In the genomic region with DNA sequence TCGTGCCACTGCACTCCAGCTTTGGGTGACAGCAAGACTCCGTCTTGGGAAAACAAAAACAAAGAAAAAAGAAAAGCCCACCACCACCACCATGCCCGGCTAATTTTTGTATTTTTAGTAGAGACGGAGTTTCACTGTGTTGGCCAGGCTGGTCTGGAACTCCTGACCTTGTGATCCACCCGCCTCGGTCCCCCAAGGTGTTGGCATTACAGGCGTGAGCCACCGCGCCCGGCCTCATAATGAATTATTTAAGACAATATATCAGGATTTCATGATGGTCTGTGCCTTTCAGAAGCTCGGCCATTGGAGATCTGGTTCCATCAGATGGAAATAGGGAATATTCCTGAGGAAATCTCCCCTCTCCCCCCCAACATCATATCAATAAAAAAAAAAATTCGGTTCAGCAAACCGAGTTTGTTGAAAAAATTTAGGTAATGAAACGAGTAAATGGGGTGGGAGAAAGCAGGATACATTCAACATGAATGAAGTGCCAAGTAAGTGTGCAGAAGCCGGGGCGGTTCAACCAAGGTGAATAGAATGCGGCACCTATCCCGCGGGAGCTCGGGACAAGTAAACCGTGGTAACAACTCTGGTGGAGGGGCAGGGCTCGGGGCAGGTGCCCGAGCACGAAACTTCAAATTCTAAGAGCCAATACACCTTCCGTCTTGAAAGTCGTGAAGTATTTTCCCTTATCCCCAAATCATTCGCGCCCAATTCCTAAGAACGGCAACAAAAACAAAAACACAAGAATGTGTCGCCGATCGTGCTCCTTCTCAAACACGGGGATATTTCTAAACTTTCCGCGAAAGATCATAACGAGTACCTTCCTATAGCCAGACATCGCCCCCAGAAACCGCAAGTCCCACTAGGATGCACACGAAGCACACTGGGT, we compare ENCODE assay signal across 8 cellular contexts. TPM values are rescaled to one million over a fixed set of nuclear protein-coding genes. Genes with fewer than 3 reads are reported as not detected.
A peak's percentile ranks its signal among the peaks of the same experiment; 100 is the strongest.
DNase-seq lines count a peak whose midpoint lies in the region; ATAC-seq, FAIRE-seq and TF ChIP-seq lines count a peak whose summit lies in the region.

No MANE protein-coding gene starts in this region.

- H3K4me3 ChIP-seq in BJ (ENCODE audit: low read depth, low read length) (peak overlapping the region; percentile 60), body of pancreas (peak overlapping the region; percentile 4 to 41), lung (peak overlapping the region; percentile 47), tibial artery (peak overlapping the region; percentile 69 to 79)
- peak overlapping the region; percentile 73 for H3K4me3 ChIP-seq in Jurkat, Clone E6-1 (ENCODE audit: low read length)

- H3K27me3 ChIP-seq in BJ (ENCODE audit: control insufficient read depth, insufficient read depth, low read length) (no peaks in the 10 kb centered on the region), body of pancreas (no peaks in the 10 kb centered on the region), lung (ENCODE audit: control insufficient read depth, insufficient read depth) (no peaks in the 10 kb centered on the region), tibial artery (no peaks in the 10 kb centered on the region)

- no peak for ATAC-seq in body of pancreas
- no peak for ATAC-seq in lung (ENCODE audit: insufficient read depth, low FRiP score)
- no peak for ATAC-seq in HG02885 (IDR thresholded peaks at IDR 0.05; ENCODE audit: poor library complexity, unreplicated experiment)
- no peak for ATAC-seq in HG03520 (IDR thresholded peaks at IDR 0.05; ENCODE audit: unreplicated experiment)

- no peak for FAIRE-seq in GM12891 (lab: Jason Lieb, UNC)

- H3K9me3 ChIP-seq in body of pancreas (no peaks in the 10 kb centered on the region), lung (ENCODE audit: control insufficient read depth in 2 of 2, insufficient read depth in 1 of 2, low read length in 1 of 2) (no peaks in the 10 kb centered on the region), tibial artery (no peaks in the 10 kb centered on the region)

- POLR2A ChIA-PET in BJ (lab: Charles Lee): no interaction called here

- TF ChIP-seq CTCF in BJ (IDR thresholded peaks at IDR 0.05; ENCODE audit: insufficient read depth, low read depth, low read length) (no peak), body of pancreas (IDR thresholded peaks at IDR 0.05) (no peak), lung (IDR thresholded peaks at IDR 0.05; ENCODE audit: control extremely low read depth, extremely low read depth) (no peak), tibial artery (IDR thresholded peaks at IDR 0.05) (no peak)

- no peak for DNase-seq in BJ (ENCODE audit: low read depth)
- peak; percentile 0 for DNase-seq in Jurkat, Clone E6-1 (ENCODE audit: low read depth, low spot score)
- DNase-seq in body of pancreas: peak; percentile 15 to 60 (median 34)
- peak; percentile 30 for DNase-seq in lung (ENCODE audit: low spot score)
- peak in 1 of 2 donors; percentile 21 for DNase-seq in tibial artery
- no peak for DNase-seq in GM12891 (ENCODE audit: insufficient read length, low spot score)

- 10 to 11% methylated on average over 28 to 37 of the region's 39 CpGs for WGBS in body of pancreas, 2 donors
- WGBS in lung, 2 donors: 13 to 16% methylated on average over 36 to 39 of the region's 39 CpGs

- intact Hi-C loops in body of pancreas (cut with DNase I): loop anchor here (10.0 kb wide), 1 partner anchor 61 kb away; no protein-coding TSS in a partner anchor
- intact Hi-C loops in tibial artery (cut with DNase I; ENCODE audit: low total_unique reads): loop anchor here (2.0 to 10.0 kb wide), 2 partner anchors 65 to 1019 kb away; no protein-coding TSS in a partner anchor

- H3K27ac ChIP-seq in body of pancreas (peak overlapping the region in 2 of 4 donors; percentile 62 to 80), lung (ENCODE audit: low read depth in 1 of 2, low read length in 1 of 2) (no peak overlapping the region), tibial artery (peak overlapping the region in 1 of 2 donors; percentile 45)

- peaks cover 4% of the 10 kb centered on the region for H3K4me1 ChIP-seq in body of pancreas
- H3K4me1 ChIP-seq in lung (ENCODE audit: control insufficient read depth in 2 of 2, insufficient read depth in 2 of 2, low read length in 2 of 2): no peaks in the 10 kb centered on the region
- H3K4me1 ChIP-seq in tibial artery: peaks cover 0 to 14% (median 0%) of the 10 kb centered on the region in 4 donors

- CTCF ChIA-PET in BJ (lab: Yijun Ruan, JAX): interaction anchor here (0.7 kb wide), 1 partner anchor 276 kb away, joined by 4 read pairs; no protein-coding TSS in a partner anchor

- H3K36me3 ChIP-seq in BJ (ENCODE audit: control insufficient read depth, insufficient read depth, low read length) (no peaks in the 10 kb centered on the region), body of pancreas (replicated peaks in 1 of 2; ENCODE audit: insufficient read depth in 1 of 2, low read depth in 2 of 2) (no peaks in the 10 kb centered on the region), lung (ENCODE audit: control insufficient read depth in 2 of 2, insufficient read depth in 2 of 2, low read length in 2 of 2) (no peaks in the 10 kb centered on the region), tibial artery (no peaks in the 10 kb centered on the region)

- TF ChIP-seq POLR2A in body of pancreas (IDR thresholded peaks at IDR 0.05) (no peak), GM12891 (IDR thresholded peaks at IDR 0.05; ENCODE audit: low read depth, low read length) (no peak)

TF ChIP-seq in GM12891, 5 proteins besides CTCF, POLR2A, EP300 and RAD21:
- TF ChIP-seq TAF1 (IDR thresholded peaks at IDR 0.05; ENCODE audit: low read depth, low read length): no peak
- TF ChIP-seq PAX5 (IDR thresholded peaks at IDR 0.05; ENCODE audit: insufficient read depth, low read length, severe bottlenecking): no peak
- no peak for TF ChIP-seq POU2F2 (IDR thresholded peaks at IDR 0.05; ENCODE audit: low read depth, low read length)
- no peak for TF ChIP-seq SPI1 (IDR thresholded peaks at IDR 0.05; ENCODE audit: low read depth, low read length)
- no peak for TF ChIP-seq POLR2AphosphoS5 (IDR thresholded peaks at IDR 0.05; ENCODE audit: low read depth, low read length)

RNA-seq across cellular contexts. Expression of a gene that starts 0.8 kb away (rescaled TPM):
- polyA plus RNA-seq in BJ (2011; rRNA removed): 4.5 and 8.9 TPM in 2 replicates
- 2.2 TPM in 2 replicates for polyA minus RNA-seq in BJ (2011; rRNA and poly(A)+ RNA removed)
- 22.2 TPM for polyA plus RNA-seq in Jurkat, Clone E6-1 (2012; ENCODE audit: insufficient read depth, insufficient read length)
- total RNA-seq in body of pancreas: 10 to 100 TPM; 10.9 to 12.9 TPM
- total RNA-seq in lung: 10 to 100 TPM; 10.5 to 15.4 TPM
- polyA plus RNA-seq in lung: 1 to 10 TPM; 7.5 to 8.8 TPM
- 9.8 TPM for polyA plus RNA-seq in GM12891 (2012; ENCODE audit: low read depth, missing spikeins)

Comparison
In these comparisons a context has a peak if more than half of its experiments do, and no peak if none do; other contexts are left out.
1. DNase-seq: peak in Jurkat, Clone E6-1 (single experiment), body of pancreas (4 of 4) and lung (single experiment); none in BJ (single experiment) and GM12891 (single experiment).
2. H3K4me3 ChIP-seq: peak in every context shown above with its lines; median percentile 74 in tibial artery; 73 in Jurkat, Clone E6-1; 60 in BJ; 47 in lung; 22 in body of pancreas.